ENCODE assay signal across 8 cellular contexts in genomic region chr2:39696838-39697237, GRCh38. TPM values are rescaled to one million over a fixed set of nuclear protein-coding genes. Genes with fewer than 3 reads are reported as not detected.
DNase-seq lines count a peak whose midpoint lies in the region; ATAC-seq and TF ChIP-seq lines count a peak whose summit lies in the region.

No MANE protein-coding gene starts in this region.

- H3K79me2 ChIP-seq in Loucy (ENCODE audit: insufficient read depth, low read length): no peaks in the 10 kb centered on the region
- H3K79me2 ChIP-seq in mammary epithelial cell (ENCODE audit: insufficient read depth, low read length): no peaks in the 10 kb centered on the region

- BruUV-seq in mammary epithelial cell (replicated peaks; lab: Mats Ljungman, UMichigan): no TSS peak

- no peak for TF ChIP-seq POLR2A in right lobe of liver (IDR thresholded peaks at IDR 0.05)

- H3K9ac ChIP-seq in Loucy (ENCODE audit: low read depth, low read length, poor library complexity, severe bottlenecking): no peak overlapping the region
- no peak overlapping the region for H3K9ac ChIP-seq in mammary epithelial cell (ENCODE audit: insufficient read depth, low read length)

- H3K9me3 ChIP-seq in Loucy (ENCODE audit: insufficient read depth, low read depth, low read length): peaks cover 7% of the 10 kb centered on the region; the same call in 1 of the 2 replicates
- no peaks in the 10 kb centered on the region for H3K9me3 ChIP-seq in mammary epithelial cell (replicated peaks; ENCODE audit: insufficient read depth, low read length)
- H3K9me3 ChIP-seq in right lobe of liver: no peaks in the 10 kb centered on the region
- no peaks in the 10 kb centered on the region for H3K9me3 ChIP-seq in BE2C

- H3K27me3 ChIP-seq in Loucy (ENCODE audit: insufficient read depth, low read length, poor library complexity, severe bottlenecking) (no peaks in the 10 kb centered on the region), mammary epithelial cell (ENCODE audit: insufficient read depth, low read length) (no peaks in the 10 kb centered on the region), right lobe of liver (no peaks in the 10 kb centered on the region), BE2C (no peaks in the 10 kb centered on the region)

- in situ Hi-C loops in mammary epithelial cell (cut with MboI; ENCODE audit: low sequenced_read_pairs in 2 of 2): no loop called here

- dilution Hi-C loops in mammary epithelial cell (cut with HindIII; ENCODE audit: low sequenced_read_pairs): no loop called here

- peak; percentile 61 to 79 (median 66) for ATAC-seq in right lobe of liver

- CTCF ChIA-PET in AG04449 (lab: Yijun Ruan, JAX): interaction anchor here (0.6 to 4.6 kb wide), 48 partner anchors 9 to 638 kb away, joined by 3 to 84 read pairs (median 4); no protein-coding TSS in a partner anchor
- CTCF ChIA-PET in mammary epithelial cell (lab: Charles Lee; ENCODE audit: low non-redundant PET): interaction anchor here (0.7 kb wide), 2 partner anchors 103 to 172 kb away, joined by 3 to 4 read pairs; no protein-coding TSS in a partner anchor

- H3K27me3 Mint-ChIP-seq in T-helper 2 cell treated with Interferon-gamma antibody and Interleukin-4, amounts not matched to agents 5 μg/mL and 100 μg/mL, for 36 hours (ENCODE audit: low read depth): peaks cover 27% of the 10 kb centered on the region

- intact Hi-C loops in mammary epithelial cell (cut with micrococcal nuclease): loop anchor here (1.0 to 5.0 kb wide), 4 partner anchors 104 to 318 kb away; partner anchors contain the start of gene MAP4K3
- intact Hi-C loops in right lobe of liver (cut with DNase I): no loop called here

- H3K9me2 ChIP-seq in Loucy (replicated peaks; ENCODE audit: low read depth, low read length): no peaks in the 10 kb centered on the region

- TF ChIP-seq CTCF in AG04449 (IDR thresholded peaks at IDR 0.05; ENCODE audit: insufficient read depth, low read length, missing control alignments): no peak
- peak; percentile 47 for TF ChIP-seq CTCF in Loucy (conservative IDR thresholded peaks at IDR 0.05; ENCODE audit: low read length)
- peak; percentile 37 to 39 for TF ChIP-seq CTCF in mammary epithelial cell (conservative IDR thresholded peaks at IDR 0.05 in 1 of 2, IDR thresholded peaks at IDR 0.05 in 1 of 2; ENCODE audit: extremely low read depth in 1 of 2, insufficient read depth in 1 of 2, low read depth in 1 of 2, low read length in 2 of 2)
- peak; percentile 42 to 63 (median 45) for TF ChIP-seq CTCF in right lobe of liver (IDR thresholded peaks at IDR 0.05)
- no peak; the same call in 1 of the 2 replicates for TF ChIP-seq CTCF in BE2C (IDR thresholded peaks at IDR 0.05; ENCODE audit: low read depth, low read length)

- H3K36me3 Mint-ChIP-seq in T-helper 2 cell treated with Interferon-gamma antibody and Interleukin-4, amounts not matched to agents 5 μg/mL and 100 μg/mL, for 36 hours (ENCODE audit: low read depth): no peaks in the 10 kb centered on the region

- H3K27ac ChIP-seq in mammary epithelial cell (ENCODE audit: insufficient read depth, low read depth, low read length): no peak overlapping the region
- H3K27ac ChIP-seq in right lobe of liver: no peak overlapping the region

- peaks cover 18% of the 10 kb centered on the region for H3K9me3 Mint-ChIP-seq in T-helper 2 cell treated with Interferon-gamma antibody and Interleukin-4, amounts not matched to agents 5 μg/mL and 100 μg/mL, for 36 hours

- H3K4me3 ChIP-seq in AG04449 (ENCODE audit: low read depth, low read length): no peak overlapping the region
- no peak overlapping the region for H3K4me3 ChIP-seq in Loucy (ENCODE audit: low read length, poor library complexity, severe bottlenecking)
- no peak overlapping the region for H3K4me3 ChIP-seq in mammary epithelial cell (replicated peaks in 1 of 3; ENCODE audit: insufficient read depth in 1 of 3, low read depth in 2 of 3, low read length in 3 of 3)
- no peak overlapping the region for H3K4me3 ChIP-seq in right lobe of liver
- H3K4me3 ChIP-seq in BE2C (ENCODE audit: low read depth, low read length): no peak overlapping the region

- H3K4me2 ChIP-seq in Loucy (ENCODE audit: low read depth, low read length, poor library complexity, severe bottlenecking) (no peak overlapping the region), mammary epithelial cell (ENCODE audit: insufficient read depth, low read depth, low read length) (no peak overlapping the region)

- H3F3A ChIP-seq in Loucy (ENCODE audit: low read depth): no peaks in the 10 kb centered on the region

- H3K4me1 ChIP-seq in Loucy (ENCODE audit: insufficient read depth, low read length, poor library complexity, severe bottlenecking) (no peaks in the 10 kb centered on the region), mammary epithelial cell (ENCODE audit: insufficient read depth, low read length) (peaks cover 7% of the 10 kb centered on the region), right lobe of liver (no peaks in the 10 kb centered on the region), BE2C (peaks cover 8% of the 10 kb centered on the region)

- H4K20me1 ChIP-seq in Loucy (ENCODE audit: insufficient read depth, low read length, poor library complexity, severe bottlenecking): no peaks in the 10 kb centered on the region
- no peaks in the 10 kb centered on the region for H4K20me1 ChIP-seq in mammary epithelial cell (ENCODE audit: insufficient read depth, low read length)

- DNase-seq in AG04449 (ENCODE audit: low read depth, low spot score) (peak; percentile 28), mammary epithelial cell (peak; percentile 53), right lobe of liver (no peak), COR-L47 (lab: John Stamatoyannopoulos, UW) (no peak), BE2C (no peak), islet precursor cell (no peak)
- DNase-seq in T-helper 2 cell treated with Interferon-gamma antibody and Interleukin-4, amounts not matched to agents 5 μg/mL and 100 μg/mL, for 36 hours (ENCODE audit: low spot score): no peak

- no peak overlapping the region for H2AFZ ChIP-seq in Loucy (ENCODE audit: low read length)
- H2AFZ ChIP-seq in mammary epithelial cell (ENCODE audit: low read depth, low read length): no peak overlapping the region

- no peak overlapping the region for H3K4me3 Mint-ChIP-seq in T-helper 2 cell treated with Interferon-gamma antibody and Interleukin-4, amounts not matched to agents 5 μg/mL and 100 μg/mL, for 36 hours

- no peaks in the 10 kb centered on the region for H3K4me1 Mint-ChIP-seq in T-helper 2 cell treated with Interferon-gamma antibody and Interleukin-4, amounts not matched to agents 5 μg/mL and 100 μg/mL, for 36 hours (ENCODE audit: low read depth)

- H3K27ac Mint-ChIP-seq in T-helper 2 cell treated with Interferon-gamma antibody and Interleukin-4, amounts not matched to agents 5 μg/mL and 100 μg/mL, for 36 hours: no peak overlapping the region

- 6% methylated on average over 1 of the region's 1 CpG for WGBS in mammary epithelial cell (ENCODE audit: low coverage, missing lambda C conversion rate)
- 31% methylated on average over 1 of the region's 1 CpG for WGBS in right lobe of liver (ENCODE audit: insufficient coverage, low coverage, low lambda C conversion rate, missing lambda C conversion rate)

- POLR2A ChIA-PET in AG04449 (lab: Yijun Ruan, JAX): interaction anchor here (0.6 kb wide), 1 partner anchor 202 kb away, joined by 3 read pairs; no protein-coding TSS in a partner anchor

- H3K36me3 ChIP-seq in Loucy (ENCODE audit: insufficient read depth, low read length): no peaks in the 10 kb centered on the region
- no peaks in the 10 kb centered on the region for H3K36me3 ChIP-seq in mammary epithelial cell (ENCODE audit: insufficient read depth, low read length)
- H3K36me3 ChIP-seq in right lobe of liver: no peaks in the 10 kb centered on the region
- H3K36me3 ChIP-seq in BE2C: no peaks in the 10 kb centered on the region

RNA-seq across cellular contexts. Expression of gene TMEM178A, which starts 31.1 kb away (rescaled TPM):
- total RNA-seq in mammary epithelial cell: 1 to 10 TPM in 1 of 2 donors, under 1 TPM in 1; 0.19 to 1.5 TPM
- 0.17 TPM for polyA plus RNA-seq in mammary epithelial cell
- not detected for polyA minus RNA-seq in mammary epithelial cell
- total RNA-seq in right lobe of liver: 1 to 10 TPM in 3 of 6 experiments, under 1 TPM in 2, not detected in 1; 0.25 to 1.7 (median 1.4) TPM
- polyA plus RNA-seq in BE2C (2012; ENCODE audit: insufficient read depth, insufficient read length, low read depth): 1.2 TPM

Comparison
In these comparisons a context has a peak if more than half of its experiments do, and no peak if none do; other contexts are left out.
1. DNase-seq: peak in AG04449 (single experiment) and mammary epithelial cell (single experiment); none in right lobe of liver (0 of 3), COR-L47 (single experiment), T-helper 2 cell treated with Interferon-gamma antibody and Interleukin-4, amounts not matched to agents 5 μg/mL and 100 μg/mL, for 36 hours (single experiment), BE2C (single experiment) and islet precursor cell (single experiment).
2. CTCF ChIP-seq: peak in Loucy (single experiment), mammary epithelial cell (2 of 2) and right lobe of liver (4 of 4); none in AG04449 (single experiment) and BE2C (single experiment).